In genomic region chr4:49120804-49121203, GRCh38 we compare ENCODE assay signal across 8 cellular contexts.
DNase-seq lines count a peak whose midpoint lies in the region; ATAC-seq and TF ChIP-seq lines count a peak whose summit lies in the region.
"Not testable (repeated sequence)": the region's sequence is repeated elsewhere in the genome, so short reads cannot be mapped to it uniquely, and the experiment has no call there.

No MANE protein-coding gene starts in this region.

- H3K4me3 ChIP-seq in RWPE2 (ENCODE audit: severe bottlenecking); cardiac fibroblast (replicated peaks in 1 of 2; ENCODE audit: low read depth in 2 of 2, low read length in 2 of 2); upper lobe of right lung: not testable (repeated sequence)

- not testable (repeated sequence) for H3K4me1 ChIP-seq in RWPE2 (ENCODE audit: insufficient read depth, poor library complexity, severe bottlenecking); upper lobe of right lung

- DNase-seq in HCEC 1CT (peak; percentile 52), cardiac fibroblast (ENCODE audit: low read depth in 2 of 2) (peak; percentile 31 to 75), glomerular visceral epithelial cell (ENCODE audit: extremely low spot score) (peak; percentile 53), middle frontal gyrus (ENCODE audit: extremely low spot score, low spot score) (peak; percentile 40)
- not testable (repeated sequence) for DNase-seq in RWPE2 (ENCODE audit: low spot score); upper lobe of right lung

- not testable (repeated sequence) for H3K27me3 ChIP-seq in RWPE2 (ENCODE audit: insufficient read depth, poor library complexity, severe bottlenecking); upper lobe of right lung

- intact Hi-C loops in upper lobe of right lung (cut with DNase I), result not testable (repeated sequence)

- not testable (repeated sequence) for TF ChIP-seq CTCF in RWPE2 (IDR thresholded peaks at IDR 0.05; ENCODE audit: poor library complexity, severe bottlenecking); cardiac fibroblast (IDR thresholded peaks at IDR 0.05; ENCODE audit: low read depth, low read length); upper lobe of right lung (IDR thresholded peaks at IDR 0.05)

- peak; percentile 27 for ATAC-seq in GM18499 (IDR thresholded peaks at IDR 0.05; ENCODE audit: insufficient read depth, unreplicated experiment)
- ATAC-seq in HG03469 (IDR thresholded peaks at IDR 0.05; ENCODE audit: unreplicated experiment), result peak; percentile 20
- peak; percentile 36; the same call in 2 of the 3 replicates for ATAC-seq in RWPE2 (ENCODE audit: low read depth)
- peak; percentile 79 for ATAC-seq in upper lobe of right lung

- H3K27ac ChIP-seq in RWPE2 (ENCODE audit: poor library complexity, severe bottlenecking); upper lobe of right lung: not testable (repeated sequence)

- H3K9me3 ChIP-seq in RWPE2 (ENCODE audit: severe bottlenecking), result not testable (repeated sequence)
- peaks cover 20% of the 10 kb centered on the region for H3K9me3 ChIP-seq in upper lobe of right lung

- not testable (repeated sequence) for H3K36me3 ChIP-seq in RWPE2 (ENCODE audit: low read depth); upper lobe of right lung

Comparison
In these comparisons a context has a peak if more than half of its experiments do, and no peak if none do; other contexts are left out.
1. ATAC-seq: peak in every context shown above with its lines; median percentile 79 in upper lobe of right lung; 36 in RWPE2; 27 in GM18499; 20 in HG03469.